In the genomic region with DNA sequence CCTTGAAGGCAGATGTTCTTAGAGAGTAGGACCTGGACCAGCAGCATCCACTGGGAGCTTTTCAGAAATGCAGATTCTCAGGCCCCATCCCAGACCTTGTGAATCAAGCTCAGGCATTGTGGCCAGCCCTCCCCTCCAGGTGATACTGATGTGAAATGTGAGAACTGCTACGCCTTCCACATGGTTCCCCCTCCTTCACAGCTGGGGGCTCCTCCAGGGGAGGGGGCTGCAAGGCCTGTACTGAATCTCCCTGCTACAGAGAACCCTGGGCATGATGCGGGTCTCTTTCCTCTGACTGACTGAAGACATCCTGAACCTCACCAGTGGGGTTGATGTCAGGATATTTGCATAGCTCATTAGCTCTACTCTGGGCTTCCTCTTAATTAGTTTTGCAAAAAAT, we compare ENCODE assay signal across 29 cellular contexts.
"Had no signal": no experiment of that assay in that cellular context is flagged by ENCODE, and none has a peak within 500 bp of the region (broad histone marks: within the 10 kb centered on the region; RNA-seq: fewer than 3 reads in every experiment).

No MANE protein-coding gene starts in this region.

- H3K9me3 Mint-ChIP-seq: activated CD4-positive, alpha-beta memory T cell treated with anti-CD3 and anti-CD28 coated beads for 36 hours; activated CD4-positive, alpha-beta T cell treated with anti-CD3 and anti-CD28 coated beads, Interleukin-2, amount 10 ng/mL, durations not matched to agents 24 days and 14 days; activated naive CD4-positive, alpha-beta T cell treated with anti-CD3 and anti-CD28 coated beads, Interleukin-2, amount 10 ng/mL, durations not matched to agents 7 days and 5 days; activated naive CD4-positive, alpha-beta T cell treated with anti-CD3 and anti-CD28 coated beads, Interleukin-2, amount 50 U/mL, for 72 hours; activated naive CD8-positive, alpha-beta T cell treated with anti-CD3 and anti-CD28 coated beads, Interleukin-2, amount 10 ng/mL, durations not matched to agents 7 days and 5 days; activated T-helper 1 cell treated with anti-CD3 and anti-CD28 coated beads, Interleukin-12 subunit alpha, Interleukin-12 subunit beta, Interleukin-2, Interleukin-4 antibody, amounts not matched to agents 30 ng/mL and 10 ng/mL and 1 ng/mL, durations not matched to agents 14 hours and 24 hours and 36 hours; activated T-helper 2 cell treated with anti-CD3 and anti-CD28 coated beads, Interferon-gamma antibody, Interleukin-2, Interleukin-4, amounts not matched to agents 10 μg/mL and 5 μg/mL and 100 μg/mL, durations not matched to agents 14 hours and 24 hours and 36 hours; T-cell; T-helper 1 cell treated with Interleukin-12 subunit alpha and Interleukin-12 subunit beta and Interleukin-4 antibody, amounts not matched to agents 30 μg/mL and 1 μg/mL, for 36 hours had no signal

- ATAC-seq: activated CD4-positive, alpha-beta T cell treated with anti-CD3 and anti-CD28 coated beads for 36 hours; activated CD8-positive, alpha-beta memory T cell treated with anti-CD3 and anti-CD28 coated beads, Interleukin-2, amount 10 ng/mL, durations not matched to agents 7 days and 5 days; activated CD8-positive, alpha-beta T cell treated with anti-CD3 and anti-CD28 coated beads, Interleukin-2, amount 10 ng/mL, durations not matched to agents 7 days and 5 days; activated naive CD4-positive, alpha-beta T cell treated with anti-CD3 and anti-CD28 coated beads, Interleukin-2, amount 50 U/mL, for 72 hours; gastroesophageal sphincter; T-cell had no signal

- H3K9me3 ChIP-seq: colonic mucosa, esophagus squamous epithelium, gastroesophageal sphincter had no signal

- H3K4me1 Mint-ChIP-seq: activated CD8-positive, alpha-beta memory T cell treated with anti-CD3 and anti-CD28 coated beads, Interleukin-2, amount 10 ng/mL, durations not matched to agents 7 days and 5 days had no signal

- H3K27ac ChIP-seq: brain microvascular endothelial cell, colonic mucosa, epithelial cell of prostate, esophagus squamous epithelium, gastroesophageal sphincter, WERI-Rb-1 had no signal

- H3K36me3 Mint-ChIP-seq: activated CD4-positive, alpha-beta memory T cell treated with anti-CD3 and anti-CD28 coated beads for 36 hours; activated CD8-positive, alpha-beta memory T cell treated with anti-CD3 and anti-CD28 coated beads, Interleukin-2, amount 10 ng/mL, durations not matched to agents 7 days and 5 days; activated naive CD4-positive, alpha-beta T cell treated with anti-CD3 and anti-CD28 coated beads, Interleukin-2, amount 10 ng/mL, durations not matched to agents 7 days and 5 days; activated naive CD4-positive, alpha-beta T cell treated with anti-CD3 and anti-CD28 coated beads, Interleukin-2, amount 50 U/mL, for 72 hours; activated naive CD8-positive, alpha-beta T cell treated with anti-CD3 and anti-CD28 coated beads, Interleukin-2, amount 10 ng/mL, durations not matched to agents 7 days and 5 days; T-cell had no signal

- H3K4me1 ChIP-seq: colonic mucosa, esophagus squamous epithelium, gastroesophageal sphincter had no signal

- H3K27ac Mint-ChIP-seq: activated CD4-positive, alpha-beta memory T cell treated with anti-CD3 and anti-CD28 coated beads for 36 hours; activated CD4-positive, alpha-beta T cell treated with anti-CD3 and anti-CD28 coated beads for 36 hours; activated CD4-positive, alpha-beta T cell treated with anti-CD3 and anti-CD28 coated beads, Interleukin-2, amount 10 ng/mL, durations not matched to agents 24 days and 14 days; activated CD8-positive, alpha-beta memory T cell treated with anti-CD3 and anti-CD28 coated beads, Interleukin-2, amount 10 ng/mL, durations not matched to agents 7 days and 5 days; activated CD8-positive, alpha-beta T cell treated with anti-CD3 and anti-CD28 coated beads, Interleukin-2, amount 10 ng/mL, durations not matched to agents 7 days and 5 days; activated naive CD4-positive, alpha-beta T cell treated with anti-CD3 and anti-CD28 coated beads, Interleukin-2, amount 10 ng/mL, durations not matched to agents 7 days and 5 days; activated naive CD8-positive, alpha-beta T cell treated with anti-CD3 and anti-CD28 coated beads, Interleukin-2, amount 10 ng/mL, durations not matched to agents 7 days and 5 days; activated T-helper 1 cell treated with anti-CD3 and anti-CD28 coated beads, Interleukin-12 subunit alpha, Interleukin-12 subunit beta, Interleukin-2, Interleukin-4 antibody, amounts not matched to agents 30 ng/mL and 10 ng/mL and 1 ng/mL, durations not matched to agents 14 hours and 24 hours and 36 hours; activated T-helper 2 cell treated with anti-CD3 and anti-CD28 coated beads, Interferon-gamma antibody, Interleukin-2, Interleukin-4, amounts not matched to agents 10 μg/mL and 5 μg/mL and 100 μg/mL, durations not matched to agents 14 hours and 24 hours and 36 hours; T-cell; T-helper 1 cell treated with Interleukin-12 subunit alpha and Interleukin-12 subunit beta and Interleukin-4 antibody, amounts not matched to agents 30 μg/mL and 1 μg/mL, for 36 hours had no signal

- H3K36me3 ChIP-seq: brain microvascular endothelial cell, colonic mucosa, esophagus squamous epithelium, gastroesophageal sphincter, WERI-Rb-1 had no signal

- H3K4me3 Mint-ChIP-seq: activated CD4-positive, alpha-beta memory T cell treated with anti-CD3 and anti-CD28 coated beads for 36 hours; activated CD4-positive, alpha-beta T cell treated with anti-CD3 and anti-CD28 coated beads for 36 hours; activated CD4-positive, alpha-beta T cell treated with anti-CD3 and anti-CD28 coated beads, Interleukin-2, amount 10 ng/mL, durations not matched to agents 24 days and 14 days; activated CD8-positive, alpha-beta memory T cell treated with anti-CD3 and anti-CD28 coated beads, Interleukin-2, amount 10 ng/mL, durations not matched to agents 7 days and 5 days; activated CD8-positive, alpha-beta T cell treated with anti-CD3 and anti-CD28 coated beads, Interleukin-2, amount 10 ng/mL, durations not matched to agents 7 days and 5 days; activated naive CD4-positive, alpha-beta T cell treated with anti-CD3 and anti-CD28 coated beads, Interleukin-2, amount 10 ng/mL, durations not matched to agents 7 days and 5 days; activated naive CD8-positive, alpha-beta T cell treated with anti-CD3 and anti-CD28 coated beads, Interleukin-2, amount 10 ng/mL, durations not matched to agents 7 days and 5 days; activated T-helper 1 cell treated with anti-CD3 and anti-CD28 coated beads, Interleukin-12 subunit alpha, Interleukin-12 subunit beta, Interleukin-2, Interleukin-4 antibody, amounts not matched to agents 30 ng/mL and 10 ng/mL and 1 ng/mL, durations not matched to agents 14 hours and 24 hours and 36 hours; T-cell; T-helper 1 cell treated with Interleukin-12 subunit alpha and Interleukin-12 subunit beta and Interleukin-4 antibody, amounts not matched to agents 30 μg/mL and 1 μg/mL, for 36 hours had no signal

- H3K4me3 ChIP-seq: colonic mucosa, esophagus squamous epithelium, gastroesophageal sphincter had no signal

- DNase-seq: activated CD4-positive, alpha-beta memory T cell treated with anti-CD3 and anti-CD28 coated beads for 36 hours; activated CD4-positive, alpha-beta T cell treated with anti-CD3 and anti-CD28 coated beads for 36 hours; activated CD4-positive, alpha-beta T cell treated with anti-CD3 and anti-CD28 coated beads, Interleukin-2, amount 10 ng/mL, durations not matched to agents 24 days and 14 days; activated CD4-positive, CD25-positive, alpha-beta regulatory T cell; activated CD4-positive, CD25-positive, alpha-beta regulatory T cell treated with anti-CD3 and anti-CD28 coated beads, Interleukin-2, amount 50 U/mL, for 72 hours; activated CD8-positive, alpha-beta memory T cell treated with anti-CD3 and anti-CD28 coated beads, Interleukin-2, amount 10 ng/mL, durations not matched to agents 7 days and 5 days; activated CD8-positive, alpha-beta memory T cell treated with anti-CD3 and anti-CD28 coated beads, Interleukin-2, amount 50 U/mL, for 4 hours; activated CD8-positive, alpha-beta T cell treated with anti-CD3 and anti-CD28 coated beads, Interleukin-2, amount 10 ng/mL, durations not matched to agents 7 days and 5 days; activated effector memory CD4-positive, alpha-beta T cell treated with anti-CD3 and anti-CD28 coated beads, Interleukin-2, amount 50 U/mL, for 16 hours; activated naive CD4-positive, alpha-beta T cell treated with anti-CD3 and anti-CD28 coated beads, Interleukin-2, amount 10 ng/mL, durations not matched to agents 7 days and 5 days; activated naive CD8-positive, alpha-beta T cell treated with anti-CD3 and anti-CD28 coated beads, Interleukin-2, amount 10 ng/mL, durations not matched to agents 7 days and 5 days; activated T-cell treated with anti-CD3 and anti-CD28 coated beads, Interleukin-2, amount 50 U/mL, for 1 hour; activated T-cell treated with anti-CD3 and anti-CD28 coated beads, Interleukin-2, amount 50 U/mL, for 48 hours; anterior cingulate cortex; brain microvascular endothelial cell; colonic mucosa; effector CD8-positive, alpha-beta T cell; esophagus squamous epithelium; foreskin melanocyte; SW 1271; T-cell; T1000; WERI-Rb-1 had no signal

- H3K27me3 ChIP-seq: brain microvascular endothelial cell, colonic mucosa had no signal
